In genomic region chr16:58001781-58002410, GRCh38 we compare ENCODE assay signal across 9 cellular contexts. TPM values are rescaled to one million over a fixed set of nuclear protein-coding genes. Genes with fewer than 3 reads are reported as not detected.
DNase-seq lines count a peak whose midpoint lies in the region; ATAC-seq and TF ChIP-seq lines count a peak whose summit lies in the region.
"Had no signal": no experiment of that assay in that cellular context is flagged by ENCODE, and none has a peak within 500 bp of the region (broad histone marks: within the 10 kb centered on the region; RNA-seq: fewer than 3 reads in every experiment).

No MANE protein-coding gene starts in this region.

- no peak overlapping the region for H3K9ac ChIP-seq in SK-N-MC (ENCODE audit: insufficient read length)

- DNase-seq in GM13976 (ENCODE audit: low spot score) (no peak), SK-N-MC (ENCODE audit: low read depth, low spot score) (no peak), fibroblast of the aortic adventitia (ENCODE audit: low read depth) (no peak), retinal pigment epithelial cell (ENCODE audit: low read depth) (no peak), GDM1 (lab: John Stamatoyannopoulos, UW) (no peak)

- H3K4me3 ChIP-seq in SK-N-MC (peak overlapping the region; percentile 82), fibroblast of the aortic adventitia (ENCODE audit: low read depth, low read length) (peak overlapping the region; percentile 91), retinal pigment epithelial cell (ENCODE audit: low read length) (peak overlapping the region; percentile 83)

- no peak for ATAC-seq in GM18861 (IDR thresholded peaks at IDR 0.05; ENCODE audit: unreplicated experiment)
- no peak for ATAC-seq in HG02678 (IDR thresholded peaks at IDR 0.05; ENCODE audit: unreplicated experiment)
- ATAC-seq in GM19351 (IDR thresholded peaks at IDR 0.05; ENCODE audit: unreplicated experiment), result no peak

- in situ Hi-C loops in GM13976 (cut with MboI; ENCODE audit: low sequenced_read_pairs, unreplicated experiment), result loop anchor here (10.0 kb wide), 1 partner anchor 107 kb away; no protein-coding TSS in a partner anchor

- peaks cover 10% of the 10 kb centered on the region for H3K36me3 ChIP-seq in SK-N-MC (ENCODE audit: insufficient read depth, low read length)

- no peak overlapping the region for H3K27ac ChIP-seq in SK-N-MC

- TF ChIP-seq CTCF in GM13976 (IDR thresholded peaks at IDR 0.05; ENCODE audit: borderline replicate concordance, control extremely low read depth, extremely low read depth, insufficient read depth, missing control alignments), result peak; percentile 3
- TF ChIP-seq CTCF in fibroblast of the aortic adventitia (IDR thresholded peaks at IDR 0.05; ENCODE audit: insufficient read depth, low read length), result no peak
- no peak for TF ChIP-seq CTCF in retinal pigment epithelial cell (conservative IDR thresholded peaks at IDR 0.05; ENCODE audit: low read depth, low read length)

- H3K9me3 ChIP-seq in SK-N-MC (ENCODE audit: low read depth, low read length), result no peaks in the 10 kb centered on the region

RNA-seq across cellular contexts. Expression of gene USB1, which starts 0.7 kb away (rescaled TPM):
- 7.0 and 15.8 TPM in 2 replicates for total RNA-seq in fibroblast of the aortic adventitia (ENCODE audit: low replicate concordance)

RNA-seq across cellular contexts. Expression of gene ZNF319, which starts 1.4 kb away (rescaled TPM):
- total RNA-seq in fibroblast of the aortic adventitia (ENCODE audit: low replicate concordance), result 2.3 and 4.8 TPM in 2 replicates

RNA-seq across cellular contexts. Expression of gene MMP15, which starts 23.7 kb away (rescaled TPM):
- total RNA-seq in fibroblast of the aortic adventitia (ENCODE audit: low replicate concordance), result 1.3 and 2.4 TPM in 2 replicates

RNA-seq across cellular contexts. Expression of gene CNGB1, which starts 31.0 kb away (rescaled TPM):
- not detected in 2 replicates for total RNA-seq in fibroblast of the aortic adventitia (ENCODE audit: low replicate concordance)
- total RNA-seq: activated CD8-positive, alpha-beta memory T cell treated with anti-CD3 and anti-CD28 coated beads for 36 hours had no signal
